ENCODE assay signal across 8 cellular contexts in genomic region chr1:164588388-164589341, GRCh38. TPM values are rescaled to one million over a fixed set of nuclear protein-coding genes. Genes with fewer than 3 reads are reported as not detected.
DNase-seq lines count a peak whose midpoint lies in the region; ATAC-seq and TF ChIP-seq lines count a peak whose summit lies in the region.

No MANE protein-coding gene starts in this region.

- H3K9ac ChIP-seq in IMR-90 (ENCODE audit: low read depth, low read length), result peak overlapping the region; percentile 87

- POLR2A ChIA-PET in IMR-90 (lab: Charles Lee; ENCODE audit: unreplicated experiment), result interaction anchor here (0.5 kb wide), 1 partner anchor 82 kb away, joined by 3 read pairs; no protein-coding TSS in a partner anchor

- no peaks in the 10 kb centered on the region for H3K4me1 Mint-ChIP-seq in stimulated activated naive CD8-positive, alpha-beta T cell treated with anti-CD3 and anti-CD28 coated beads, Interleukin-15, amount 100 ng/mL, for 72 hours

- H3K4me2 ChIP-seq in IMR-90 (ENCODE audit: low read depth, low read length), result peak overlapping the region; percentile 90

- peak overlapping the region; percentile 89 for H3K4ac ChIP-seq in IMR-90 (ENCODE audit: low read depth, low read length)

- dilution Hi-C loops in IMR-90 (cut with HindIII; ENCODE audit: low sequenced_read_pairs, unreplicated experiment), result no loop called here

- H2BK15ac ChIP-seq in IMR-90 (ENCODE audit: low read depth, low read length), result peak overlapping the region; percentile 42; the same call in 1 of the 3 replicates

- in situ Hi-C loops in IMR-90 (cut with MboI; ENCODE audit: low sequenced_read_pairs), result no loop called here

- peak overlapping the region; percentile 92 for H4K91ac ChIP-seq in IMR-90 (ENCODE audit: insufficient read depth, low read depth, low read length)

- H2AK9ac ChIP-seq in IMR-90 (replicated peaks; ENCODE audit: low read depth, low read length, poor library complexity), result peak overlapping the region; percentile 38

- H3K27me3 ChIP-seq in IMR-90 (ENCODE audit: control insufficient read depth, insufficient read depth, low read length), result no peaks in the 10 kb centered on the region
- H3K27me3 ChIP-seq in testis, result no peaks in the 10 kb centered on the region

- H3K56ac ChIP-seq in IMR-90 (ENCODE audit: extremely low read depth, insufficient read depth, low read length), result peak overlapping the region; percentile 44

- intact Hi-C loops in IMR-90 (cut with micrococcal nuclease), result loop anchor here (1.0 to 2.0 kb wide), 2 partner anchors 11 to 14 kb away; no protein-coding TSS in a partner anchor
- intact Hi-C loops in left colon (cut with DNase I, micrococcal nuclease), result no loop called here
- intact Hi-C loops in testis (cut with DNase I; ENCODE audit: low total_unique reads), result no loop called here

- no peak for TF ChIP-seq RAD21 in IMR-90 (IDR thresholded peaks at IDR 0.05; ENCODE audit: low read length)

- H3K36me3 ChIP-seq in IMR-90 (ENCODE audit: control insufficient read depth, insufficient read depth, low read length) (peaks cover 11% of the 10 kb centered on the region; the same call in 1 of the 2 replicates), testis (ENCODE audit: low read depth, missing control alignments) (no peaks in the 10 kb centered on the region)

- peak overlapping the region; percentile 72 to 85 for H4K8ac ChIP-seq in IMR-90 (ENCODE audit: low read depth in 2 of 2, low read length in 2 of 2)

- H3K9me1 ChIP-seq in IMR-90 (ENCODE audit: insufficient read depth, low read length), result peaks cover 6% of the 10 kb centered on the region

- CTCF ChIA-PET in IMR-90 (lab: Yijun Ruan, JAX), result interaction anchor here (0.6 to 0.8 kb wide), 2 partner anchors 37 to 199 kb away, joined by 3 read pairs; no protein-coding TSS in a partner anchor

- H3K4me3 Mint-ChIP-seq in stimulated activated naive CD8-positive, alpha-beta T cell treated with anti-CD3 and anti-CD28 coated beads, Interleukin-15, amount 100 ng/mL, for 72 hours, result no peak overlapping the region

- no peaks in the 10 kb centered on the region for H4K20me1 ChIP-seq in IMR-90 (ENCODE audit: insufficient read depth, low read length)

- H3K27ac ChIP-seq in IMR-90 (ENCODE audit: insufficient read depth, low read length) (peak overlapping the region; percentile 98), testis (peak overlapping the region; percentile 48 to 75)

- no CpG with 5 or more reads among the region's 19 CpGs for WGBS in IMR-90 (ENCODE audit: extremely low coverage in 2 of 2, insufficient read length in 1 of 2), 2 experiments
- whole genome bisulfite sequencing in testis, 2 donors, result 12 to 19% methylated on average over 19 of the region's 19 CpGs

- H3K9me3 ChIP-seq in IMR-90 (ENCODE audit: control insufficient read depth, insufficient read depth, low read length) (no peaks in the 10 kb centered on the region), testis (no peaks in the 10 kb centered on the region)

- no TSS peak for BruUV-seq in IMR-90 (replicated peaks; lab: Mats Ljungman, UMichigan)

- H4K5ac ChIP-seq in IMR-90 (ENCODE audit: low read depth, low read length), result peak overlapping the region; percentile 89

- H3K4me3 ChIP-seq in IMR-90 (ENCODE audit: insufficient read depth, low read depth, low read length) (peak overlapping the region; percentile 21), cardiac fibroblast (replicated peaks in 1 of 2; ENCODE audit: low read depth in 2 of 2, low read length in 2 of 2) (peak overlapping the region; percentile 3 to 24), testis (peak overlapping the region; percentile 4 to 21)

- H3K27me3 Mint-ChIP-seq in stimulated activated naive CD8-positive, alpha-beta T cell treated with anti-CD3 and anti-CD28 coated beads, Interleukin-15, amount 100 ng/mL, for 72 hours, result peaks cover 8% of the 10 kb centered on the region

- no peak for TF ChIP-seq POLR2A in IMR-90 (IDR thresholded peaks at IDR 0.05; ENCODE audit: low read depth, low read length)
- TF ChIP-seq POLR2A in testis (IDR thresholded peaks at IDR 0.05), result no peak

- ATAC-seq in IMR-90 (ENCODE audit: low read depth) (peak; percentile 87), left colon (no peak), HG03520 (IDR thresholded peaks at IDR 0.05; ENCODE audit: unreplicated experiment) (no peak)
- ATAC-seq in stimulated activated naive CD8-positive, alpha-beta T cell treated with anti-CD3 and anti-CD28 coated beads, Interleukin-15, amount 100 ng/mL, for 72 hours, result no peak

- peak overlapping the region; percentile 68 for H2BK5ac ChIP-seq in IMR-90 (ENCODE audit: low read depth, low read length, poor library complexity, severe bottlenecking)

- peaks cover 10 to 14% of the 10 kb centered on the region in 2 experiments; a peak in 3 of 4 replicates for H3K79me1 ChIP-seq in IMR-90 (ENCODE audit: low read depth in 1 of 2, low read length in 2 of 2)

- peak overlapping the region; percentile 95 for H3K18ac ChIP-seq in IMR-90 (ENCODE audit: low read depth, low read length)

- peak; percentile 77 for DNase-seq in IMR-90
- DNase-seq in cardiac fibroblast (ENCODE audit: low read depth in 2 of 2), result peak; percentile 64 to 90
- DNase-seq in left colon, result peak; percentile 57 to 67
- DNase-seq in testis, result peak; percentile 77
- DNase-seq in stimulated activated CD4-positive, alpha-beta T cell treated with anti-CD3 and anti-CD28 coated beads, Interleukin-4, amount 100 ng/mL, for 4 hours, result no peak
- DNase-seq in AG08396 (ENCODE audit: low spot score), result no peak
- no peak for DNase-seq in stimulated activated naive CD8-positive, alpha-beta T cell treated with anti-CD3 and anti-CD28 coated beads, Interleukin-15, amount 100 ng/mL, for 72 hours

- H3K14ac ChIP-seq in IMR-90 (replicated peaks; ENCODE audit: low read depth, low read length), result peak overlapping the region; percentile 85

- H2AK5ac ChIP-seq in IMR-90 (ENCODE audit: low read depth, low read length), result peak overlapping the region; percentile 54; the same call in 1 of the 2 replicates

- no peak for TF ChIP-seq CTCF in IMR-90 (conservative IDR thresholded peaks at IDR 0.05; ENCODE audit: low read depth, low read length)
- no peak for TF ChIP-seq CTCF in cardiac fibroblast (IDR thresholded peaks at IDR 0.05; ENCODE audit: low read depth, low read length)
- TF ChIP-seq CTCF in testis (IDR thresholded peaks at IDR 0.05), result no peak

- H2BK120ac ChIP-seq in IMR-90 (ENCODE audit: low read depth, low read length), result peak overlapping the region; percentile 89

- peaks cover 24% of the 10 kb centered on the region for H3K4me1 ChIP-seq in IMR-90 (ENCODE audit: control insufficient read depth, insufficient read depth, low read length)
- H3K4me1 ChIP-seq in testis, result no peaks in the 10 kb centered on the region

- no peaks in the 10 kb centered on the region for H3K9me3 Mint-ChIP-seq in stimulated activated naive CD8-positive, alpha-beta T cell treated with anti-CD3 and anti-CD28 coated beads, Interleukin-15, amount 100 ng/mL, for 72 hours

- peak overlapping the region; percentile 83 for H2AFZ ChIP-seq in IMR-90 (replicated peaks; ENCODE audit: low read length, poor library complexity)

- peak overlapping the region; percentile 66 for H3K23ac ChIP-seq in IMR-90 (ENCODE audit: low read depth, low read length)

- H3K27ac Mint-ChIP-seq in stimulated activated naive CD8-positive, alpha-beta T cell treated with anti-CD3 and anti-CD28 coated beads, Interleukin-15, amount 100 ng/mL, for 72 hours, result no peak overlapping the region

- peak overlapping the region; percentile 29; the same call in 1 of the 2 replicates for H2BK20ac ChIP-seq in IMR-90 (ENCODE audit: low read depth, low read length)

TF ChIP-seq in IMR-90, 13 proteins besides CTCF, POLR2A, EP300 and RAD21:
- TF ChIP-seq ELK1 (IDR thresholded peaks at IDR 0.05; ENCODE audit: borderline replicate concordance, low read depth, low read length) (no peak), CHD1 (IDR thresholded peaks at IDR 0.05; ENCODE audit: low read depth, low read length) (no peak), FOS (IDR thresholded peaks at IDR 0.05; ENCODE audit: low read depth, low read length) (no peak), NFE2L2 (IDR thresholded peaks at IDR 0.05; ENCODE audit: low read depth, low read length) (no peak), MAFK (IDR thresholded peaks at IDR 0.05; ENCODE audit: low read depth, low read length) (no peak), MAZ (IDR thresholded peaks at IDR 0.05; ENCODE audit: borderline replicate concordance, low read depth, low read length) (no peak), RCOR1 (IDR thresholded peaks at IDR 0.05; ENCODE audit: insufficient replicate concordance, low read length) (no peak), RFX5 (IDR thresholded peaks at IDR 0.05; ENCODE audit: low read depth, low read length) (no peak), USF2 (IDR thresholded peaks at IDR 0.05; ENCODE audit: low read depth, low read length) (no peak)

RNA-seq across cellular contexts. Expression of gene PBX1, which starts 29.7 kb away (rescaled TPM):
- total RNA-seq in IMR-90 (2012; rRNA removed), result 17.5 and 17.9 TPM in 2 replicates
- 12.3 and 13.9 TPM in 2 replicates for polyA plus RNA-seq in IMR-90 (2012; rRNA removed)
- polyA plus RNA-seq in IMR-90 (2012; cell fraction: cytosol; rRNA removed), result 7.1 and 11.7 TPM in 2 replicates
- polyA plus RNA-seq in IMR-90 (2012; cell fraction: nucleus; rRNA removed; ENCODE audit: low replicate concordance), result 8.2 and 17.8 TPM in 2 replicates
- total RNA-seq in left colon, result 10 to 100 TPM; 55.4 to 56.2 TPM
- total RNA-seq in testis, result 10 to 100 TPM; 20.3 to 25.0 TPM
- polyA plus RNA-seq in testis (ENCODE audit: insufficient read depth, low read depth, low replicate concordance), result 20.2 TPM

Comparison
In these comparisons a context has a peak if more than half of its experiments do, and no peak if none do; other contexts are left out.
1. DNase-seq: peak in IMR-90 (single experiment), cardiac fibroblast (2 of 2), left colon (2 of 2) and testis (single experiment); none in stimulated activated CD4-positive, alpha-beta T cell treated with anti-CD3 and anti-CD28 coated beads, Interleukin-4, amount 100 ng/mL, for 4 hours (0 of 2), AG08396 (single experiment) and stimulated activated naive CD8-positive, alpha-beta T cell treated with anti-CD3 and anti-CD28 coated beads, Interleukin-15, amount 100 ng/mL, for 72 hours (0 of 2).
2. Peak in every context shown above with its lines, with median percentiles within 50 percentile points of each other: H3K4me3 ChIP-seq.